Comparison of ENCODE assay signal across 18 cellular contexts in the genomic region with DNA sequence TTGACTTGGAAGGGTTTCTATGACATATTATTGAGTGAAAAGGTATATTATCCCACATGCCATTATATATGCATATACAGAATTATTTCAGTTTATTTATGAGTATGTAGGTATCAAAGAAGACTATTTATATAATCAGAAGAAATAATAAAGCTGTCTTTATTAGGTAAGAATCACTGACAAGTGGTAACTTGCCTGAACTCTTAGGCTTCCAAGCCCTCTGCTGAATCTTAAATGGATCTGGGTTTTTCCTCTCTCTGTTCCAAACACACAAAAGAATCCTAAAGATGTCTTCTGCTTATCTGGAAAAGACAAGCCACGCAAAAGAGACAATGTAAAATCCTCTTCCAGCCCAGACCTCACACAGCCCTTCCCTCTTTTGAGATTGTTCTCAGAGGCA. TPM values are rescaled to one million over a fixed set of nuclear protein-coding genes. Genes with fewer than 3 reads are reported as not detected.
"Had no signal": no experiment of that assay in that cellular context is flagged by ENCODE, and none has a peak within 500 bp of the region (broad histone marks: within the 10 kb centered on the region; RNA-seq: fewer than 3 reads in every experiment).

No MANE protein-coding gene starts in this region.

- H3K36me3 ChIP-seq: transverse colon had no signal

- H3K27ac ChIP-seq: transverse colon, VCaP had no signal

- H3K4me3 ChIP-seq: left ventricle myocardium inferior, lung, testis, transverse colon had no signal

- DNase-seq: activated CD4-positive, alpha-beta T cell treated with anti-CD3 and anti-CD28 coated beads for 4 hours; activated CD4-positive, alpha-beta T cell treated with anti-CD3 and anti-CD28 coated beads, Interleukin-2, amount 50 U/mL, for 4 hours; activated CD8-positive, alpha-beta memory T cell treated with anti-CD3 and anti-CD28 coated beads for 24 hours; activated effector memory CD4-positive, alpha-beta T cell treated with anti-CD3 and anti-CD28 coated beads, Interleukin-2, amount 50 U/mL, for 16 hours; activated naive CD4-positive, alpha-beta T cell treated with anti-CD3 and anti-CD28 coated beads for 36 hours; activated naive CD8-positive, alpha-beta T cell treated with anti-CD3 and anti-CD28 coated beads, Interleukin-2, amount 10 ng/mL, durations not matched to agents 7 days and 5 days; effector CD4-positive, alpha-beta T cell; erythroblast; naive thymus-derived CD4-positive, alpha-beta T cell; stimulated activated CD4-positive, alpha-beta T cell treated with anti-CD3 and anti-CD28 coated beads, Interleukin-2, amount 100 ng/mL, for 48 hours; stimulated activated naive CD8-positive, alpha-beta T cell treated with anti-CD3 and anti-CD28 coated beads, Interleukin-15, Interleukin-2, amounts not matched to agents 100 U/mL and 50 U/mL, for 24 hours had no signal

- ATAC-seq: naive thymus-derived CD4-positive, alpha-beta T cell; stimulated activated naive CD8-positive, alpha-beta T cell treated with anti-CD3 and anti-CD28 coated beads, Interleukin-15, Interleukin-2, amounts not matched to agents 100 U/mL and 50 U/mL, for 24 hours had no signal

- H3K27me3 ChIP-seq: testis, transverse colon had no signal

- H3K9me3 ChIP-seq: testis, transverse colon had no signal

RNA-seq across cellular contexts. Expression of gene SEC16B, which starts 14.9 kb away (rescaled TPM):
- total RNA-seq: activated naive CD4-positive, alpha-beta T cell treated with anti-CD3 and anti-CD28 coated beads for 36 hours; activated T-helper 1 cell treated with anti-CD3 and anti-CD28 coated beads, Interleukin-12 subunit alpha, Interleukin-12 subunit beta, Interleukin-2, Interleukin-4 antibody, amounts not matched to agents 30 ng/mL and 10 ng/mL and 1 ng/mL, durations not matched to agents 14 hours and 24 hours and 36 hours; T-helper 1 cell treated with Interleukin-12 subunit alpha and Interleukin-12 subunit beta and Interleukin-4 antibody, amounts not matched to agents 30 ng/mL and 1 ng/mL, for 36 hours had no signal
- polyA plus RNA-seq: naive thymus-derived CD4-positive, alpha-beta T cell had no signal
